10 cellular contexts compared by ENCODE assay signal in the genomic region with DNA sequence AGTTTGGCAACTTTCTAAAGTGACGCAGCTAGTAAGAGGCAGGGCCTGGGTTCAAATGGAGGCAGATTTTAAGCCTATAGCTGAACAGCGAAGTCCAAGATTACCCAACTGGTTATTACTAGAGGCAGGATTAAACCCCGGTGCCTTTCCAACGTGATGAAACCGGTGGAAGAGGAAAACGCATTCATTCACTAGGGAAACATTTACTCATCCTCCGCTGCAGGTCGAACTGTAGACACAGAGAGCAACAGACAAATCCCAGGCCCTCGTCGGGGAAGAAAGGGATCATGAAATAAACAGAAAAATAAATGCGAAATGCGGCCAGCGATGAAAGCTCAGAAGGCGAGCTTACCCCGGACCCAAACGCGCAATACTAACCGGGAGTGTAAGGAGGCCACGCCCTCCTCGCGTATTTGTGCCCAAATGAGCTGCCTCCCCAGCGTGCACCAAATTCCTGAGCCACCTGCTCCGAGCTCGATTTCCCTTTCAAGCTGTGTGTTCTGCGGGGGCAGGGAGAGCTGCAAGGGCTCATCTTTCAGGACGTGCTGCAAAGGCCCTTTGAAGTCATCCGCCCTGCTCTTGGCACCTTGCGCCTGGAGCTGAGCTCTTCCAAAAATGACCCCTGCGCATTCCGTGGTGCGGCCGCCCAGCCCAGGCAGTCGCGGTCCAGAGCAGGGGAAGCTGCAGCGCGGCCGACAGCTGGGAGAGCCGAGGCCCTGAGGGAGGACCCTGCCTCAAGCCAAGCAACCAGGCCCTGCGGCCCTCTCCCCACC. TPM values are rescaled to one million over a fixed set of nuclear protein-coding genes. Genes with fewer than 3 reads are reported as not detected.
A peak's percentile ranks its signal among the peaks of the same experiment; 100 is the strongest.
DNase-seq lines count a peak whose midpoint lies in the region; ATAC-seq and TF ChIP-seq lines count a peak whose summit lies in the region.
"Had no signal": no experiment of that assay in that cellular context is flagged by ENCODE, and none has a peak within 500 bp of the region (broad histone marks: within the 10 kb centered on the region; RNA-seq: fewer than 3 reads in every experiment).

No MANE protein-coding gene starts in this region.

- H3K27ac Mint-ChIP-seq in Caco-2 (ENCODE audit: unreplicated experiment): no peak overlapping the region
- H3K27ac Mint-ChIP-seq in osteocyte (ENCODE audit: unreplicated experiment): no peak overlapping the region

- POLR2A ChIA-PET in Caco-2 (lab: Charles Lee): interaction anchor here (0.5 to 1.0 kb wide), 2 partner anchors 147 to 181 kb away, joined by 3 read pairs; no protein-coding TSS in a partner anchor

- no peaks in the 10 kb centered on the region for H3K36me3 ChIP-seq in Caco-2 (ENCODE audit: control insufficient read depth, insufficient read depth, low read length)
- no peaks in the 10 kb centered on the region for H3K36me3 ChIP-seq in heart right ventricle

- intact Hi-C loops in Caco-2 (cut with micrococcal nuclease; ENCODE audit: unreplicated experiment): no loop called here
- intact Hi-C loops in heart right ventricle (cut with DNase I): loop anchor here in 1 of 10 donors (10.0 kb wide), 1 partner anchor 142 kb away; no protein-coding TSS in a partner anchor

- H3K4me1 Mint-ChIP-seq in Caco-2 (ENCODE audit: low read depth, unreplicated experiment) (peaks cover 21% of the 10 kb centered on the region), osteocyte (ENCODE audit: unreplicated experiment) (peaks cover 29% of the 10 kb centered on the region)

- ATAC-seq in heart right ventricle (peak in 7 of 8 donors; percentile 7 to 43 (median 26)), HG03439 (IDR thresholded peaks at IDR 0.05; ENCODE audit: unreplicated experiment) (no peak), GM19324 (IDR thresholded peaks at IDR 0.05; ENCODE audit: low FRiP score, unreplicated experiment) (no peak)

- 7 to 9% methylated on average over 39 of the region's 39 CpGs for WGBS in heart right ventricle, 2 donors

- H3K4me3 ChIP-seq in Caco-2 (ENCODE audit: low read depth, low read length): peak overlapping the region; percentile 25
- peak overlapping the region in 8 of 10 donors; percentile 16 to 42 (median 34) for H3K4me3 ChIP-seq in heart right ventricle

- CTCF ChIA-PET in Caco-2 (lab: Charles Lee): no interaction called here

- H3K27ac ChIP-seq in heart right ventricle: peak overlapping the region in 2 of 10 donors; percentile 17 to 88

- H3K9me3 ChIP-seq in Caco-2 (no peaks in the 10 kb centered on the region), heart right ventricle (no peaks in the 10 kb centered on the region)

- H3K27me3 ChIP-seq in Caco-2 (replicated peaks; ENCODE audit: control insufficient read depth, insufficient read depth, low read length) (no peaks in the 10 kb centered on the region), heart right ventricle (peaks cover 0 to 37% (median 8%) of the 10 kb centered on the region in 7 donors)

- H3K27me3 Mint-ChIP-seq in Caco-2 (ENCODE audit: insufficient read depth, unreplicated experiment) (no peaks in the 10 kb centered on the region), osteocyte (ENCODE audit: unreplicated experiment) (peaks cover 58% of the 10 kb centered on the region)

- TSS peak; percentile 74 for BruUV-seq in Caco-2 (replicated peaks; lab: Mats Ljungman, UMichigan)

- TF ChIP-seq CTCF in Caco-2 (IDR thresholded peaks at IDR 0.05; ENCODE audit: insufficient read depth in 1 of 2, low read depth in 1 of 2, low read length in 1 of 2, severe bottlenecking in 1 of 2, unreplicated experiment in 1 of 2) (no peak), heart right ventricle (IDR thresholded peaks at IDR 0.05) (no peak), osteocyte (IDR thresholded peaks at IDR 0.05) (no peak)

- DNase-seq in Caco-2 (peak; percentile 58 to 83), SKM-1 treated with dmso at 0.1 percent for 144 hours (lab: John Stamatoyannopoulos, UW; ENCODE audit: unreplicated experiment) (peak; percentile 79), heart right ventricle (peak in 1 of 2 donors; percentile 30), osteocyte (ENCODE audit: extremely low spot score, unreplicated experiment) (no peak), NCI-H510A (lab: John Stamatoyannopoulos, UW) (no peak), NCI-H524 treated with DMSO at 0.1 percent for 48 hours (lab: John Stamatoyannopoulos, UW) (no peak)
- DNase-seq: activated CD8-positive, alpha-beta memory T cell treated with anti-CD3 and anti-CD28 coated beads for 24 hours had no signal

- peaks cover 29% of the 10 kb centered on the region for H3K4me1 ChIP-seq in Caco-2
- peaks cover 0 to 96% (median 15%) of the 10 kb centered on the region in 9 donors for H3K4me1 ChIP-seq in heart right ventricle

- H3K9me3 Mint-ChIP-seq in Caco-2 (ENCODE audit: unreplicated experiment) (no peaks in the 10 kb centered on the region), osteocyte (ENCODE audit: unreplicated experiment) (no peaks in the 10 kb centered on the region)

- H3K36me3 Mint-ChIP-seq in Caco-2 (ENCODE audit: insufficient read depth, unreplicated experiment) (no peaks in the 10 kb centered on the region), osteocyte (ENCODE audit: unreplicated experiment) (no peaks in the 10 kb centered on the region)

- peak overlapping the region; percentile 72 for H3K4me3 Mint-ChIP-seq in Caco-2 (ENCODE audit: unreplicated experiment)
- H3K4me3 Mint-ChIP-seq in osteocyte (ENCODE audit: unreplicated experiment): peak overlapping the region; percentile 52

RNA-seq across cellular contexts. Expression of gene PDYN, which starts 46.9 kb away (rescaled TPM):
- not detected in 2 replicates for total RNA-seq in Caco-2 (2022)
- total RNA-seq in heart right ventricle: not detected
- not detected for polyA plus RNA-seq in heart right ventricle
- total RNA-seq in osteocyte: not detected in 2 replicates
- total RNA-seq: pulmonary artery endothelial cell had no signal

RNA-seq across cellular contexts. Expression of gene SIRPA, which starts 51.7 kb away (rescaled TPM):
- total RNA-seq in Caco-2 (2022) (31.6 and 33.3 TPM in 2 replicates), heart right ventricle (10 to 100 TPM; 16.7 to 45.8 (median 24.8) TPM), osteocyte (12.4 and 13.0 TPM in 2 replicates)
- polyA plus RNA-seq in heart right ventricle: 10 to 100 TPM in 1 of 2 donors, 1 to 10 TPM in 1; 9.7 to 31.5 TPM

Comparison
In these comparisons a context has a peak if more than half of its experiments do, and no peak if none do; other contexts are left out.
1. DNase-seq: peak in Caco-2 (2 of 2) and SKM-1 treated with dmso at 0.1 percent for 144 hours (single experiment); none in osteocyte (single experiment), NCI-H510A (single experiment) and NCI-H524 treated with DMSO at 0.1 percent for 48 hours (single experiment).
2. ATAC-seq: peak in heart right ventricle (7 of 8); none in HG03439 (single experiment) and GM19324 (single experiment).